17 cellular contexts compared by ENCODE assay signal in the genomic region with DNA sequence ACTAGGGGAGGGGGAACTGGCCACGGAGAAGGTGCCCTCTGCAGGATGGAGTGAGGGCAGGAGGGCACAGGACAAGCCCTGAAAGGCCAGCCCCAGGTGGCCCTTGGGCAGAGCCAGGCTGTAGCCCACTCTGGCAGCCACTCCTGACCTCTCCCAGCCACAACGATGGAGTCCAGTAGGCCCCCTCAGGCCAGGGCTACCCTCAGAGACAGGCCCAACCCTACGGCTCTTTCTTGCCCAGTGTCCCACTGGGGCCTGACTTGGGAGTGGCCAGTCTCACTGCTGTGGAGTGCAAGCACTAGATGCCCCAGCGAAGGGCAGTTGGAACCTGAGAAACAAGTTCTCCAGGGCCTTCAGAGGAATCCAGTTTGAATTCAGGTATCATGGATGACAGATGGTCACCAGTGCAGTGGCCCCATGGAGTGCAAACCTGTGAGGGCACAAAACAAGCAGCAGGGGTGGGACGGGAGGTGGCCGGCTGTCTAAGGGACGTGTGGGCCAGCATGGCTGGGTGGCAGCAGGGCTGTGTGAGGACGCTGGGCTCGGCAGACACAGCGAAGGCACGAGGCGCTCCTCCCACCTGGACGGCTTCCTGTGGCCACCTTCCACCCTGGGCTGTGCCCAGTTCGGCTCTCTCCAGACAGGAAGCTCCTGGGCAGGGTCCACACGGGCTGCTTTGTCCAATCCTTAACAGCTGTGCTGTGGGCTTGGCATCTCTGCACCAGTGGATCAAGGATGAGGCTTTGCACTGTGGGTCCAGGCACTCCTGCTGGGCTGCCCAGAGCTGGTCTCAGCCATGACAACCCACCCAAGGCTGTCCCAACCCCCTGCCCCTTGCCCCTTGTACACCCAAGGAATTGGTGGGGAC.
DNase-seq lines count a peak whose midpoint lies in the region; ATAC-seq and TF ChIP-seq lines count a peak whose summit lies in the region.
"Had no signal": no experiment of that assay in that cellular context is flagged by ENCODE, and none has a peak within 500 bp of the region (broad histone marks: within the 10 kb centered on the region; RNA-seq: fewer than 3 reads in every experiment).

No MANE protein-coding gene starts in this region.

- no peak overlapping the region for H4K8ac ChIP-seq in neuronal stem cell (ENCODE audit: low read depth, low read length)

- H3K4me1 ChIP-seq in right atrium auricular region (peaks cover 0 to 9% of the 10 kb centered on the region in 2 donors), neuronal stem cell (ENCODE audit: control insufficient read depth in 2 of 2, insufficient read depth in 1 of 2, low read depth in 1 of 2, low read length in 2 of 2) (peaks cover 15 to 19% of the 10 kb centered on the region in 2 donors), upper lobe of left lung (peaks cover 5 to 13% (median 7%) of the 10 kb centered on the region in 4 donors)

- peak overlapping the region; percentile 27 for H4K91ac ChIP-seq in neuronal stem cell (ENCODE audit: low read depth, low read length, poor library complexity)

- no peak overlapping the region for H2BK5ac ChIP-seq in neuronal stem cell (ENCODE audit: low read length)

- no peak overlapping the region for H3K9ac ChIP-seq in neuronal stem cell (ENCODE audit: low read depth, low read length, poor library complexity)

- no peak overlapping the region for H2BK120ac ChIP-seq in neuronal stem cell (ENCODE audit: low read depth, low read length)

- H3K4ac ChIP-seq in neuronal stem cell (ENCODE audit: low read length), result peak overlapping the region; percentile 28

- H3K27me3 Mint-ChIP-seq in T-helper 17 cell, result no peaks in the 10 kb centered on the region
- H3K27me3 Mint-ChIP-seq: activated T-helper 17 cell treated with anti-CD3 and anti-CD28 coated beads, Interleukin-2, amount 50 U/mL, for 72 hours had no signal

- peak overlapping the region; percentile 66 for H2AK5ac ChIP-seq in neuronal stem cell (ENCODE audit: low read depth, low read length)

- H2BK15ac ChIP-seq in neuronal stem cell (ENCODE audit: low read length), result peak overlapping the region; percentile 67

- no peak for TF ChIP-seq CTCF in right atrium auricular region (IDR thresholded peaks at IDR 0.05)
- no peak for TF ChIP-seq CTCF in upper lobe of left lung (IDR thresholded peaks at IDR 0.05)

- no peaks in the 10 kb centered on the region for H3K9me3 ChIP-seq in right atrium auricular region
- no peaks in the 10 kb centered on the region for H3K9me3 ChIP-seq in neuronal stem cell (replicated peaks in 1 of 2; ENCODE audit: control insufficient read depth in 2 of 2, insufficient read depth in 1 of 2, low read depth in 1 of 2, low read length in 2 of 2)
- no peaks in the 10 kb centered on the region for H3K9me3 ChIP-seq in upper lobe of left lung
- no peaks in the 10 kb centered on the region for H3K9me3 ChIP-seq in T-helper 17 cell (ENCODE audit: control insufficient read depth, low read length, poor library complexity, severe bottlenecking)
- H3K9me3 ChIP-seq: Caco-2 had no signal

- ATAC-seq in upper lobe of left lung (ENCODE audit: low FRiP score in 2 of 2) (no peak), HG03196 (IDR thresholded peaks at IDR 0.05; ENCODE audit: unreplicated experiment) (no peak), T-helper 17 cell (no peak)
- ATAC-seq: activated T-helper 17 cell treated with anti-CD3 and anti-CD28 coated beads, Interleukin-2, amount 50 U/mL, for 72 hours; Panc1 had no signal

- H3K36me3 ChIP-seq in right atrium auricular region, result no peaks in the 10 kb centered on the region
- H3K36me3 ChIP-seq in neuronal stem cell (replicated peaks in 1 of 2; ENCODE audit: control insufficient read depth in 2 of 2, insufficient read depth in 2 of 2, low read length in 2 of 2), result no peaks in the 10 kb centered on the region
- no peaks in the 10 kb centered on the region for H3K36me3 ChIP-seq in upper lobe of left lung

- no peak for TF ChIP-seq POLR2A in upper lobe of left lung (IDR thresholded peaks at IDR 0.05)

- H3K4me3 Mint-ChIP-seq in T-helper 17 cell, result no peak overlapping the region
- H3K4me3 Mint-ChIP-seq: activated T-helper 17 cell treated with anti-CD3 and anti-CD28 coated beads, Interleukin-2, amount 50 U/mL, for 72 hours; nephron progenitor cell had no signal

- no CpG with 5 or more reads among the region's 15 CpGs for WGBS in neuronal stem cell (ENCODE audit: extremely low coverage in 2 of 2, insufficient read length in 2 of 2, insufficient replicate concordance in 1 of 2), 2 donors
- 87 to 90% methylated on average over 2 to 15 of the region's 15 CpGs for WGBS in upper lobe of left lung, 2 donors

- H3K18ac ChIP-seq in neuronal stem cell (ENCODE audit: low read length), result peak overlapping the region; percentile 79

- H3K36me3 Mint-ChIP-seq in T-helper 17 cell (ENCODE audit: low read depth), result peaks cover 2% of the 10 kb centered on the region

- peaks cover 7% of the 10 kb centered on the region for H3K79me1 ChIP-seq in neuronal stem cell (ENCODE audit: low read depth, low read length)

- intact Hi-C loops in cardiac septum (cut with DNase I), result no loop called here

- H3K4me1 Mint-ChIP-seq in T-helper 17 cell, result peaks cover 11% of the 10 kb centered on the region

- no peaks in the 10 kb centered on the region for H3K27me3 ChIP-seq in right atrium auricular region
- peaks cover 0 to 2% (median 0%) of the 10 kb centered on the region in 3 experiments for H3K27me3 ChIP-seq in neuronal stem cell (ENCODE audit: control insufficient read depth in 3 of 3, insufficient read depth in 3 of 3, low read depth in 1 of 3, low read length in 3 of 3)
- H3K27me3 ChIP-seq in upper lobe of left lung, result no peaks in the 10 kb centered on the region

- no peak overlapping the region for H2BK12ac ChIP-seq in neuronal stem cell (ENCODE audit: low read length)

- DNase-seq in cardiac septum (ENCODE audit: low spot score) (peak; percentile 71), right atrium auricular region (ENCODE audit: low spot score) (no peak), neuronal stem cell (ENCODE audit: low spot score) (no peak), upper lobe of left lung (peak; percentile 18 to 56), NCI-H2227 (lab: John Stamatoyannopoulos, UW; ENCODE audit: unreplicated experiment) (no peak), T-helper 17 cell (no peak)
- DNase-seq: activated CD4-positive, alpha-beta T cell treated with anti-CD3 and anti-CD28 coated beads, Interleukin-2, amount 50 U/mL, for 1 hour; cortex of kidney; NCI-H1436; NCI-H2227 treated with DMSO at 0.1 percent for 48 hours; nephron progenitor cell; stimulated activated CD4-positive, alpha-beta T cell treated with anti-CD3 and anti-CD28 coated beads, Interleukin-4, amount 100 ng/mL, for 1 hour had no signal

- no peak overlapping the region for H2AFZ ChIP-seq in neuronal stem cell (ENCODE audit: low read length)

- H3K4me2 ChIP-seq in neuronal stem cell (ENCODE audit: insufficient read depth, low read length, poor library complexity, severe bottlenecking), result no peak overlapping the region

- H3K23ac ChIP-seq in neuronal stem cell (ENCODE audit: low read depth, low read length, poor library complexity), result no peak overlapping the region

- no peak for TF ChIP-seq EP300 in upper lobe of left lung (IDR thresholded peaks at IDR 0.05)

- H3K27ac ChIP-seq in right atrium auricular region (no peak overlapping the region), cingulate gyrus (ENCODE audit: low read depth, low read length) (peak overlapping the region; percentile 10), neuronal stem cell (replicated peaks; ENCODE audit: low read length) (no peak overlapping the region), upper lobe of left lung (no peak overlapping the region)

- H3K27ac Mint-ChIP-seq in T-helper 17 cell, result no peak overlapping the region
- H3K27ac Mint-ChIP-seq: activated T-helper 17 cell treated with anti-CD3 and anti-CD28 coated beads, Interleukin-2, amount 50 U/mL, for 72 hours; nephron progenitor cell had no signal

- H3K4me3 ChIP-seq in right atrium auricular region, result no peak overlapping the region
- H3K4me3 ChIP-seq in neuronal stem cell (ENCODE audit: low read length in 2 of 2), result no peak overlapping the region
- no peak overlapping the region for H3K4me3 ChIP-seq in upper lobe of left lung

- peak overlapping the region; percentile 82 for H3K14ac ChIP-seq in neuronal stem cell (ENCODE audit: low read length)

Comparison
In these comparisons a context has a peak if more than half of its experiments do, and no peak if none do; other contexts are left out.
1. DNase-seq: peak in cardiac septum (single experiment) and upper lobe of left lung (2 of 2); none in right atrium auricular region (single experiment), neuronal stem cell (single experiment), NCI-H2227 (single experiment) and T-helper 17 cell (0 of 3).